In genomic region chr10:97590082-97590747, GRCh38 we compare ENCODE assay signal across 19 cellular contexts. TPM values are rescaled to one million over a fixed set of nuclear protein-coding genes. Genes with fewer than 3 reads are reported as not detected.
DNase-seq lines count a peak whose midpoint lies in the region; ATAC-seq, FAIRE-seq and TF ChIP-seq lines count a peak whose summit lies in the region.
"Had no signal": no experiment of that assay in that cellular context is flagged by ENCODE, and none has a peak within 500 bp of the region (broad histone marks: within the 10 kb centered on the region; RNA-seq: fewer than 3 reads in every experiment).

No MANE protein-coding gene starts in this region.

- peaks cover 23% of the 10 kb centered on the region for H3K4me1 Mint-ChIP-seq in activated CD8-positive, alpha-beta memory T cell treated with anti-CD3 and anti-CD28 coated beads, Interleukin-2, amount 10 ng/mL, durations not matched to agents 7 days and 5 days
- peaks cover 7% of the 10 kb centered on the region for H3K4me1 Mint-ChIP-seq in stimulated activated effector memory CD8-positive, alpha-beta T cell treated with anti-CD3 and anti-CD28 coated beads, Interleukin-12 subunit alpha, Interleukin-12 subunit beta, amount 100 ng/mL, for 72 hours

- H4K20me1 ChIP-seq in GM12878 (ENCODE audit: control insufficient read depth, insufficient read depth) = no peaks in the 10 kb centered on the region
- H4K20me1 ChIP-seq: BLaER1 treated with 17β-estradiol and CSF1 and Interleukin-3, amounts not matched to agents 10 nM and 100 nM had no signal

- no peak overlapping the region for H3K4me3 ChIP-seq in GM12878
- H3K4me3 ChIP-seq: BLaER1 treated with 17β-estradiol and CSF1 and Interleukin-3, amounts not matched to agents 10 nM and 100 nM; tibial artery had no signal

- H3K36me3 ChIP-seq in GM12878 (ENCODE audit: control insufficient read depth in 2 of 2, insufficient read depth in 2 of 2, low read length in 1 of 2) = no peaks in the 10 kb centered on the region
- H3K36me3 ChIP-seq: BLaER1 treated with 17β-estradiol and CSF1 and Interleukin-3, amounts not matched to agents 10 nM and 100 nM; tibial artery had no signal

- CTCF ChIA-PET in activated CD8-positive, alpha-beta memory T cell treated with anti-CD3 and anti-CD28 coated beads, Interleukin-2, amount 10 ng/mL, durations not matched to agents 7 days and 5 days (lab: Charles Lee) = interaction anchor here (0.5 to 1.5 kb wide), 7 partner anchors 15 to 266 kb away, joined by 3 to 5 read pairs (median 3); partner anchors contain the start of gene AVPI1
- CTCF ChIA-PET in GM12878 (lab: Yijun Ruan, JAX) = interaction anchor here (0.9 to 1.6 kb wide), 3 partner anchors 18 to 119 kb away, joined by 3 to 4 read pairs (median 4); partner anchors contain the start of gene ANKRD2

- 26% methylated on average over 15 of the region's 15 CpGs for WGBS in GM12878 (ENCODE audit: insufficient coverage, insufficient replicate concordance, low lambda C conversion rate, missing lambda C conversion rate)

- no peaks in the 10 kb centered on the region for H3K9me3 Mint-ChIP-seq in activated CD8-positive, alpha-beta memory T cell treated with anti-CD3 and anti-CD28 coated beads, Interleukin-2, amount 10 ng/mL, durations not matched to agents 7 days and 5 days (ENCODE audit: low read depth)
- H3K9me3 Mint-ChIP-seq in stimulated activated effector memory CD8-positive, alpha-beta T cell treated with anti-CD3 and anti-CD28 coated beads, Interleukin-12 subunit alpha, Interleukin-12 subunit beta, amount 100 ng/mL, for 72 hours = no peaks in the 10 kb centered on the region
- H3K9me3 Mint-ChIP-seq: nephron had no signal

- no peak overlapping the region for H3K9ac ChIP-seq in GM12878 (ENCODE audit: control insufficient read depth, insufficient read depth, low read length)
- H3K9ac ChIP-seq: BLaER1 treated with 17β-estradiol and CSF1 and Interleukin-3, amounts not matched to agents 10 nM and 100 nM had no signal

- TF ChIP-seq EP300 in GM12878 (IDR thresholded peaks at IDR 0.05; ENCODE audit: borderline replicate concordance in 1 of 2, control insufficient read depth in 1 of 2, low read depth in 2 of 2, low read length in 2 of 2) = no peak

- H3K4me1 ChIP-seq in GM12878 (ENCODE audit: control insufficient read depth, insufficient read depth, low read length) = no peaks in the 10 kb centered on the region

- no peak for FAIRE-seq in GM12878 (lab: Jason Lieb, UNC)
- FAIRE-seq: colon, H1 had no signal

- peak; percentile 86 for ATAC-seq in activated CD8-positive, alpha-beta memory T cell treated with anti-CD3 and anti-CD28 coated beads, Interleukin-2, amount 10 ng/mL, durations not matched to agents 7 days and 5 days
- peak; percentile 74 for ATAC-seq in GM12878
- ATAC-seq in stimulated activated effector memory CD8-positive, alpha-beta T cell treated with anti-CD3 and anti-CD28 coated beads, Interleukin-12 subunit alpha, Interleukin-12 subunit beta, amount 100 ng/mL, for 72 hours = peak; percentile 93
- ATAC-seq: left colon had no signal

- no peak overlapping the region for H2AFZ ChIP-seq in GM12878 (ENCODE audit: control insufficient read depth, low read depth, low read length)

- DNase-seq in activated CD8-positive, alpha-beta memory T cell treated with anti-CD3 and anti-CD28 coated beads, Interleukin-2, amount 10 ng/mL, durations not matched to agents 7 days and 5 days = peak; percentile 89
- no peak for DNase-seq in activated CD8-positive, alpha-beta memory T cell treated with anti-CD3 and anti-CD28 coated beads for 24 hours
- no peak for DNase-seq in GM12878 (ENCODE audit: low read depth, low spot score)
- peak; percentile 32 to 77 for DNase-seq in stimulated activated effector memory CD8-positive, alpha-beta T cell treated with anti-CD3 and anti-CD28 coated beads, Interleukin-12 subunit alpha, Interleukin-12 subunit beta, amount 100 ng/mL, for 72 hours (ENCODE audit: low spot score in 2 of 2)
- no peak for DNase-seq in NCI-H2171 treated with DMSO at 0.1 percent for 48 hours (lab: John Stamatoyannopoulos, UW)
- no peak for DNase-seq in medulla oblongata (ENCODE audit: extremely low spot score)
- DNase-seq: activated CD4-positive, alpha-beta T cell treated with anti-CD3 and anti-CD28 coated beads, Interleukin-2, amount 50 U/mL, for 48 hours; activated T-cell treated with anti-CD3 and anti-CD28 coated beads, Interleukin-2, amount 50 U/mL, for 48 hours; left colon; MM.1S; NCI-H146; stimulated activated naive CD4-positive, alpha-beta T cell; tibial artery had no signal

- in situ Hi-C loops in GM12878 (cut with MboI) = no loop called here

- TF ChIP-seq POLR2A in GM12878 (IDR thresholded peaks at IDR 0.05; ENCODE audit: low read depth, low read length) = no peak

- peak overlapping the region; percentile 47 for H3K4me3 Mint-ChIP-seq in activated CD8-positive, alpha-beta memory T cell treated with anti-CD3 and anti-CD28 coated beads, Interleukin-2, amount 10 ng/mL, durations not matched to agents 7 days and 5 days
- H3K4me3 Mint-ChIP-seq in stimulated activated effector memory CD8-positive, alpha-beta T cell treated with anti-CD3 and anti-CD28 coated beads, Interleukin-12 subunit alpha, Interleukin-12 subunit beta, amount 100 ng/mL, for 72 hours = peak overlapping the region; percentile 30
- H3K4me3 Mint-ChIP-seq: activated naive CD8-positive, alpha-beta T cell; nephron had no signal

- POLR2A ChIA-PET in GM12878 (lab: Charles Lee) = no interaction called here

- no peak overlapping the region for H3K4me2 ChIP-seq in GM12878 (ENCODE audit: control insufficient read depth, insufficient read depth)

- H3K79me2 ChIP-seq in GM12878 (ENCODE audit: control insufficient read depth, insufficient read depth, low read length) = no peaks in the 10 kb centered on the region

- no peaks in the 10 kb centered on the region for H3K9me3 ChIP-seq in GM12878 (replicated peaks; ENCODE audit: control insufficient read depth, insufficient read depth, low read length)
- H3K9me3 ChIP-seq: BLaER1 treated with 17β-estradiol and CSF1 and Interleukin-3, amounts not matched to agents 10 nM and 100 nM; tibial artery had no signal

- TF ChIP-seq CTCF in GM12878 (IDR thresholded peaks at IDR 0.05 in 2 of 3, conservative IDR thresholded peaks at IDR 0.05 in 1 of 3; ENCODE audit: control insufficient read depth in 2 of 3, extremely low read depth in 1 of 3, insufficient read depth in 1 of 3, low read depth in 3 of 3, low read length in 3 of 3) = no peak

- SMC1A ChIA-PET in GM12878 (lab: Charles Lee; ENCODE audit: uncharacterized antibody, unreplicated experiment) = no interaction called here

- H3K27me3 ChIP-seq in GM12878 (replicated peaks in 1 of 2; ENCODE audit: control insufficient read depth in 2 of 2, insufficient read depth in 2 of 2, low read length in 1 of 2) = no peaks in the 10 kb centered on the region
- H3K27me3 ChIP-seq: BLaER1 treated with 17β-estradiol and CSF1 and Interleukin-3, amounts not matched to agents 10 nM and 100 nM; tibial artery had no signal

- H3K27ac ChIP-seq in GM12878 (ENCODE audit: control insufficient read depth, insufficient read depth) = no peak overlapping the region
- H3K27ac ChIP-seq: BLaER1 treated with 17β-estradiol and CSF1 and Interleukin-3, amounts not matched to agents 10 nM and 100 nM; tibial artery had no signal

- BruUV-seq in GM12878 (replicated peaks; lab: Mats Ljungman, UMichigan) = no TSS peak

- peak overlapping the region; percentile 72 for H3K27ac Mint-ChIP-seq in activated CD8-positive, alpha-beta memory T cell treated with anti-CD3 and anti-CD28 coated beads, Interleukin-2, amount 10 ng/mL, durations not matched to agents 7 days and 5 days
- H3K27ac Mint-ChIP-seq in stimulated activated effector memory CD8-positive, alpha-beta T cell treated with anti-CD3 and anti-CD28 coated beads, Interleukin-12 subunit alpha, Interleukin-12 subunit beta, amount 100 ng/mL, for 72 hours = peak overlapping the region; percentile 68
- H3K27ac Mint-ChIP-seq: activated naive CD8-positive, alpha-beta T cell; nephron had no signal

- RAD21 ChIA-PET in GM12878 (lab: Charles Lee; ENCODE audit: unreplicated experiment) = no interaction called here

- no peaks in the 10 kb centered on the region for H3K36me3 Mint-ChIP-seq in activated CD8-positive, alpha-beta memory T cell treated with anti-CD3 and anti-CD28 coated beads, Interleukin-2, amount 10 ng/mL, durations not matched to agents 7 days and 5 days
- peaks cover 5% of the 10 kb centered on the region for H3K36me3 Mint-ChIP-seq in stimulated activated effector memory CD8-positive, alpha-beta T cell treated with anti-CD3 and anti-CD28 coated beads, Interleukin-12 subunit alpha, Interleukin-12 subunit beta, amount 100 ng/mL, for 72 hours
- H3K36me3 Mint-ChIP-seq: activated naive CD8-positive, alpha-beta T cell had no signal

- H3K27me3 Mint-ChIP-seq in activated CD8-positive, alpha-beta memory T cell treated with anti-CD3 and anti-CD28 coated beads, Interleukin-2, amount 10 ng/mL, durations not matched to agents 7 days and 5 days = peaks cover 3% of the 10 kb centered on the region
- H3K27me3 Mint-ChIP-seq: activated naive CD8-positive, alpha-beta T cell had no signal

- TF ChIP-seq RAD21 in GM12878 (IDR thresholded peaks at IDR 0.05; ENCODE audit: insufficient read depth, low read depth, low read length) = no peak

- intact Hi-C loops in GM12878 (cut with micrococcal nuclease; ENCODE audit: unreplicated experiment) = no loop called here

RNA-seq across cellular contexts. Expression of gene C10orf62, which starts 0.7 kb away (rescaled TPM):
- not detected for total RNA-seq in activated CD8-positive, alpha-beta memory T cell treated with anti-CD3 and anti-CD28 coated beads, Interleukin-2, amount 10 ng/mL, durations not matched to agents 7 days and 5 days
- not detected in 2 replicates for total RNA-seq in GM12878 (2013; cell fraction: nucleolus; rRNA removed)
- total RNA-seq in GM12878 (2014; rRNA removed) (not detected in 2 replicates), GM12878 (2014; rRNA removed; fragmentation: Illumina TruSeq; extraction: Trizol) (0.14 TPM in 1 of 2 replicates, not detected in the other), GM12878 (2021) (not detected in 2 replicates)
- polyA plus RNA-seq in GM12878 (2011; ENCODE audit: low read depth) = not detected
- polyA plus RNA-seq in GM12878 (2011; rRNA removed) (not detected in 2 replicates), GM12878 (2014; fragmentation: Illumina TruSeq; extraction: Trizol) (not detected in 2 replicates), GM12878 (2014; fragmentation: Nextera tagmentation; extraction: Ambion mirVana) (not detected), GM12878 (2014; rRNA removed) (not detected in 2 replicates), GM12878 (2016; fragmentation: Nextera tagmentation; extraction: Ambion mirVana) (not detected)
- polyA plus RNA-seq in GM12878 (2011; cell fraction: cytosol; rRNA removed) = 0.09 TPM in 1 of 2 replicates, not detected in the other
- 0.10 TPM in 1 of 2 replicates, not detected in the other for polyA plus RNA-seq in GM12878 (2011; cell fraction: nucleus; rRNA removed)
- not detected in 2 replicates for polyA plus RNA-seq in GM12878 (2012)
- polyA minus RNA-seq in GM12878 (2011; rRNA and poly(A)+ RNA removed) = not detected in 2 replicates
- not detected in 2 replicates for polyA minus RNA-seq in GM12878 (2011; cell fraction: cytosol; rRNA and poly(A)+ RNA removed)
- polyA minus RNA-seq in GM12878 (2011; cell fraction: nucleus; rRNA and poly(A)+ RNA removed) = 0.38 TPM in 1 of 2 replicates, not detected in the other
- total RNA-seq: H1, left colon, OCI-LY7 had no signal

RNA-seq across cellular contexts. Expression of gene HOGA1, which starts 6.0 kb away (rescaled TPM):
- not detected for total RNA-seq in activated CD8-positive, alpha-beta memory T cell treated with anti-CD3 and anti-CD28 coated beads, Interleukin-2, amount 10 ng/mL, durations not matched to agents 7 days and 5 days
- total RNA-seq in GM12878 (2013; cell fraction: nucleolus; rRNA removed) = 0.21 TPM in 1 of 2 replicates, not detected in the other
- not detected in 2 replicates for total RNA-seq in GM12878 (2014; rRNA removed)
- total RNA-seq in GM12878 (2014; rRNA removed; fragmentation: Illumina TruSeq; extraction: Trizol) = 0.09 TPM in 1 of 2 replicates, not detected in the other
- not detected in 2 replicates for total RNA-seq in GM12878 (2021)
- polyA plus RNA-seq in GM12878 (2011; ENCODE audit: low read depth) = not detected
- polyA plus RNA-seq in GM12878 (2011; rRNA removed) = 0.12 and 0.19 TPM in 2 replicates
- polyA plus RNA-seq in GM12878 (2011; cell fraction: cytosol; rRNA removed) = 0.09 and 0.28 TPM in 2 replicates
- polyA plus RNA-seq in GM12878 (2011; cell fraction: nucleus; rRNA removed) = 0.28 and 0.66 TPM in 2 replicates
- 0.10 TPM in 1 of 2 replicates, not detected in the other for polyA plus RNA-seq in GM12878 (2012)
- polyA plus RNA-seq in GM12878 (2014; fragmentation: Illumina TruSeq; extraction: Trizol) = 0.01 TPM in 1 of 2 replicates, not detected in the other
- polyA plus RNA-seq in GM12878 (2014; fragmentation: Nextera tagmentation; extraction: Ambion mirVana) = under 1 TPM in 1 of 2 experiments, not detected in 1; 0.06 TPM
- polyA plus RNA-seq in GM12878 (2014; rRNA removed) = 0.05 TPM in 1 of 2 replicates, not detected in the other
- polyA plus RNA-seq in GM12878 (2016; fragmentation: Nextera tagmentation; extraction: Ambion mirVana) = not detected
- polyA minus RNA-seq in GM12878 (2011; rRNA and poly(A)+ RNA removed) = 0.46 TPM in 1 of 2 replicates, not detected in the other
- polyA minus RNA-seq in GM12878 (2011; cell fraction: cytosol; rRNA and poly(A)+ RNA removed) = not detected in 2 replicates
- polyA minus RNA-seq in GM12878 (2011; cell fraction: nucleus; rRNA and poly(A)+ RNA removed) = 0.29 TPM in 1 of 2 replicates, not detected in the other

RNA-seq across cellular contexts. Expression of gene ANKRD2, which starts 17.6 kb away (rescaled TPM):
- under 1 TPM; 0.26 to 0.67 TPM for total RNA-seq in activated CD8-positive, alpha-beta memory T cell treated with anti-CD3 and anti-CD28 coated beads, Interleukin-2, amount 10 ng/mL, durations not matched to agents 7 days and 5 days
- total RNA-seq in GM12878 (2013; cell fraction: nucleolus; rRNA removed) = not detected in 2 replicates
- total RNA-seq in GM12878 (2014; rRNA removed) (0.11 and 0.23 TPM in 2 replicates), GM12878 (2014; rRNA removed; fragmentation: Illumina TruSeq; extraction: Trizol) (not detected in 2 replicates), GM12878 (2021) (not detected in 2 replicates)
- polyA plus RNA-seq in GM12878 (2011; ENCODE audit: low read depth) = not detected
- polyA plus RNA-seq in GM12878 (2011; rRNA removed) (0.14 and 0.18 TPM in 2 replicates), GM12878 (2014; fragmentation: Illumina TruSeq; extraction: Trizol) (not detected in 2 replicates), GM12878 (2014; fragmentation: Nextera tagmentation; extraction: Ambion mirVana) (not detected), GM12878 (2014; rRNA removed) (0.08 TPM in 1 of 2 replicates, not detected in the other), GM12878 (2016; fragmentation: Nextera tagmentation; extraction: Ambion mirVana) (not detected)
- 0.13 and 0.25 TPM in 2 replicates for polyA plus RNA-seq in GM12878 (2011; cell fraction: cytosol; rRNA removed)
- 0.15 and 0.19 TPM in 2 replicates for polyA plus RNA-seq in GM12878 (2011; cell fraction: nucleus; rRNA removed)
- not detected in 2 replicates for polyA plus RNA-seq in GM12878 (2012)
- not detected in 2 replicates for polyA minus RNA-seq in GM12878 (2011; rRNA and poly(A)+ RNA removed)
- not detected in 2 replicates for polyA minus RNA-seq in GM12878 (2011; cell fraction: cytosol; rRNA and poly(A)+ RNA removed)
- not detected in 2 replicates for polyA minus RNA-seq in GM12878 (2011; cell fraction: nucleus; rRNA and poly(A)+ RNA removed)
- total RNA-seq: H1, left colon, OCI-LY7 had no signal
- polyA plus RNA-seq: H1 had no signal

RNA-seq across cellular contexts. Expression of gene MORN4, which starts 43.1 kb away (rescaled TPM):
- total RNA-seq in activated CD8-positive, alpha-beta memory T cell treated with anti-CD3 and anti-CD28 coated beads, Interleukin-2, amount 10 ng/mL, durations not matched to agents 7 days and 5 days = 1 to 10 TPM; 1.9 to 2.1 TPM
- total RNA-seq in GM12878 (2013; cell fraction: nucleolus; rRNA removed) = 2.0 and 2.7 TPM in 2 replicates
- 1.3 and 1.7 TPM in 2 replicates for total RNA-seq in GM12878 (2014; rRNA removed)
- 1.7 and 2.2 TPM in 2 replicates for total RNA-seq in GM12878 (2014; rRNA removed; fragmentation: Illumina TruSeq; extraction: Trizol)
- total RNA-seq in GM12878 (2021) = 1.3 and 2.2 TPM in 2 replicates
- 0.72 TPM for polyA plus RNA-seq in GM12878 (2011; ENCODE audit: low read depth)
- polyA plus RNA-seq in GM12878 (2011; rRNA removed) = 1.9 and 2.0 TPM in 2 replicates
- polyA plus RNA-seq in GM12878 (2011; cell fraction: cytosol; rRNA removed) = 1.8 and 2.6 TPM in 2 replicates
- 1.3 and 2.4 TPM in 2 replicates for polyA plus RNA-seq in GM12878 (2011; cell fraction: nucleus; rRNA removed)
- 3.7 and 4.0 TPM in 2 replicates for polyA plus RNA-seq in GM12878 (2012)
- polyA plus RNA-seq in GM12878 (2014; fragmentation: Illumina TruSeq; extraction: Trizol) = 2.9 and 3.5 TPM in 2 replicates
- 1 to 10 TPM; 2.4 to 2.8 TPM for polyA plus RNA-seq in GM12878 (2014; fragmentation: Nextera tagmentation; extraction: Ambion mirVana)
- polyA plus RNA-seq in GM12878 (2014; rRNA removed) = 4.3 and 4.6 TPM in 2 replicates
- 1 to 10 TPM; 4.9 to 5.5 TPM for polyA plus RNA-seq in GM12878 (2016; fragmentation: Nextera tagmentation; extraction: Ambion mirVana)
- 0.44 and 1.1 TPM in 2 replicates for polyA minus RNA-seq in GM12878 (2011; rRNA and poly(A)+ RNA removed)
- polyA minus RNA-seq in GM12878 (2011; cell fraction: cytosol; rRNA and poly(A)+ RNA removed) = not detected in 2 replicates
- not detected in 2 replicates for polyA minus RNA-seq in GM12878 (2011; cell fraction: nucleus; rRNA and poly(A)+ RNA removed)

RNA-seq across cellular contexts. Expression of gene PI4K2A, which starts 50.3 kb away (rescaled TPM):
- 10 to 100 TPM; 10.5 to 13.2 TPM for total RNA-seq in activated CD8-positive, alpha-beta memory T cell treated with anti-CD3 and anti-CD28 coated beads, Interleukin-2, amount 10 ng/mL, durations not matched to agents 7 days and 5 days
- 3.8 and 4.1 TPM in 2 replicates for total RNA-seq in GM12878 (2013; cell fraction: nucleolus; rRNA removed)
- total RNA-seq in GM12878 (2014; rRNA removed) (13.3 and 13.6 TPM in 2 replicates), GM12878 (2014; rRNA removed; fragmentation: Illumina TruSeq; extraction: Trizol) (7.6 and 7.8 TPM in 2 replicates), GM12878 (2021) (11.9 and 12.5 TPM in 2 replicates)
- polyA plus RNA-seq in GM12878 (2011; ENCODE audit: low read depth) = 5.7 TPM
- polyA plus RNA-seq in GM12878 (2011; rRNA removed) (8.9 and 11.5 TPM in 2 replicates), GM12878 (2014; fragmentation: Illumina TruSeq; extraction: Trizol) (12.3 and 12.7 TPM in 2 replicates), GM12878 (2014; fragmentation: Nextera tagmentation; extraction: Ambion mirVana) (1 to 10 TPM; 1.5 to 3.1 TPM), GM12878 (2014; rRNA removed) (14.5 and 15.0 TPM in 2 replicates), GM12878 (2016; fragmentation: Nextera tagmentation; extraction: Ambion mirVana) (1 to 10 TPM; 1.9 to 8.5 TPM)
- polyA plus RNA-seq in GM12878 (2011; cell fraction: cytosol; rRNA removed) = 14.7 and 15.0 TPM in 2 replicates
- 9.2 and 10.2 TPM in 2 replicates for polyA plus RNA-seq in GM12878 (2011; cell fraction: nucleus; rRNA removed)
- 7.1 and 7.4 TPM in 2 replicates for polyA plus RNA-seq in GM12878 (2012)
- 7.9 and 10.6 TPM in 2 replicates for polyA minus RNA-seq in GM12878 (2011; rRNA and poly(A)+ RNA removed)
- 2.8 and 4.3 TPM in 2 replicates for polyA minus RNA-seq in GM12878 (2011; cell fraction: cytosol; rRNA and poly(A)+ RNA removed)
- 2.4 and 3.9 TPM in 2 replicates for polyA minus RNA-seq in GM12878 (2011; cell fraction: nucleus; rRNA and poly(A)+ RNA removed)

Comparison
In these comparisons a context has a peak if more than half of its experiments do, and no peak if none do; other contexts are left out.
1. DNase-seq: peak in activated CD8-positive, alpha-beta memory T cell treated with anti-CD3 and anti-CD28 coated beads, Interleukin-2, amount 10 ng/mL, durations not matched to agents 7 days and 5 days (single experiment) and stimulated activated effector memory CD8-positive, alpha-beta T cell treated with anti-CD3 and anti-CD28 coated beads, Interleukin-12 subunit alpha, Interleukin-12 subunit beta, amount 100 ng/mL, for 72 hours (2 of 2); none in activated CD8-positive, alpha-beta memory T cell treated with anti-CD3 and anti-CD28 coated beads for 24 hours (single experiment), GM12878 (single experiment), NCI-H2171 treated with DMSO at 0.1 percent for 48 hours (single experiment) and medulla oblongata (single experiment).
2. Peak in every context shown above with its lines, with median percentiles within 50 percentile points of each other: ATAC-seq.